15 cellular contexts compared by ENCODE assay signal in genomic region chr1:165899461-165899941, GRCh38.
DNase-seq lines count a peak whose midpoint lies in the region; ATAC-seq and TF ChIP-seq lines count a peak whose summit lies in the region.
"Had no signal": no experiment of that assay in that cellular context is flagged by ENCODE, and none has a peak within 500 bp of the region (broad histone marks: within the 10 kb centered on the region; RNA-seq: fewer than 3 reads in every experiment).

No MANE protein-coding gene starts in this region.

- no peaks in the 10 kb centered on the region for H3K27me3 ChIP-seq in DND-41 (ENCODE audit: insufficient read depth, low read length, poor library complexity)
- no peaks in the 10 kb centered on the region for H3K27me3 ChIP-seq in body of pancreas
- H3K27me3 ChIP-seq in foreskin keratinocyte = no peaks in the 10 kb centered on the region
- no peaks in the 10 kb centered on the region for H3K27me3 ChIP-seq in sigmoid colon

- peaks cover 92% of the 10 kb centered on the region for H3K79me2 ChIP-seq in DND-41 (ENCODE audit: insufficient read depth, low read length)

- TF ChIP-seq POLR2A in body of pancreas (IDR thresholded peaks at IDR 0.05) = no peak
- TF ChIP-seq POLR2A in sigmoid colon (IDR thresholded peaks at IDR 0.05) = no peak

- no peak overlapping the region for H3K4me2 ChIP-seq in DND-41 (ENCODE audit: insufficient read depth, low read length)

- intact Hi-C loops in body of pancreas (cut with DNase I) = loop anchor here (10.0 kb wide), 1 partner anchor 65 kb away; no protein-coding TSS in a partner anchor
- intact Hi-C loops in sigmoid colon (cut with DNase I) = no loop called here

- 35 to 50% methylated on average over 4 of the region's 4 CpGs for WGBS in body of pancreas, 2 donors
- 93 to 97% methylated on average over 4 of the region's 4 CpGs for WGBS in sigmoid colon, 2 donors

- H3K36me3 ChIP-seq in DND-41 (ENCODE audit: insufficient read depth, low read length) (peaks cover 92% of the 10 kb centered on the region), body of pancreas (replicated peaks in 1 of 2; ENCODE audit: insufficient read depth in 1 of 2, low read depth in 2 of 2) (peaks cover 0 to 2% of the 10 kb centered on the region in 2 donors), sigmoid colon (peaks cover 0 to 26% (median 10%) of the 10 kb centered on the region in 4 donors)

- no peaks in the 10 kb centered on the region for H3K9me3 ChIP-seq in DND-41 (ENCODE audit: insufficient read depth, low read length, severe bottlenecking)
- no peaks in the 10 kb centered on the region for H3K9me3 ChIP-seq in body of pancreas
- no peaks in the 10 kb centered on the region for H3K9me3 ChIP-seq in sigmoid colon

- TF ChIP-seq EP300 in sigmoid colon (IDR thresholded peaks at IDR 0.05) = no peak

- peaks cover 75% of the 10 kb centered on the region for H4K20me1 ChIP-seq in DND-41 (ENCODE audit: insufficient read depth, low read length)

- DNase-seq in DND-41 = no peak
- peak in 2 of 4 donors; percentile 54 to 63 for DNase-seq in body of pancreas
- peak; percentile 45 to 67 for DNase-seq in foreskin keratinocyte
- no peak for DNase-seq in sigmoid colon
- no peak for DNase-seq in GOT3 (lab: John Stamatoyannopoulos, UW)
- DNase-seq in middle frontal gyrus (ENCODE audit: extremely low spot score, low spot score) = no peak
- DNase-seq: activated CD4-positive, alpha-beta T cell treated with anti-CD3 and anti-CD28 coated beads for 36 hours; activated T-cell treated with anti-CD3 and anti-CD28 coated beads, Interleukin-2, amount 50 U/mL, for 4 hours; AML-193; immature natural killer cell; Karpas-422; natural killer cell; NCI-H2081 treated with DMSO at 0.1 percent for 48 hours had no signal

- 0 out of 2 replicates have a peak overlapping the region, but pooled peaks have one; percentile 11 for H3K27ac ChIP-seq in DND-41 (ENCODE audit: low read length)
- peak overlapping the region in 2 of 4 donors; percentile 20 to 25 for H3K27ac ChIP-seq in body of pancreas
- H3K27ac ChIP-seq in foreskin keratinocyte = peak overlapping the region; percentile 61
- peak overlapping the region in 3 of 4 donors; percentile 28 to 56 (median 30) for H3K27ac ChIP-seq in sigmoid colon

- no peak for ATAC-seq in DND-41 (ENCODE audit: insufficient read depth, low read depth)
- ATAC-seq in body of pancreas = peak; percentile 41
- ATAC-seq in foreskin keratinocyte = no peak
- ATAC-seq in GM18867 (IDR thresholded peaks at IDR 0.05; ENCODE audit: unreplicated experiment) = no peak
- ATAC-seq in GM19023 (IDR thresholded peaks at IDR 0.05; ENCODE audit: unreplicated experiment) = no peak
- ATAC-seq: activated CD4-positive, alpha-beta T cell treated with anti-CD3 and anti-CD28 coated beads for 36 hours; activated T-cell treated with anti-CD3 and anti-CD28 coated beads, Interleukin-2, amount 50 U/mL, for 4 hours; natural killer cell had no signal

- TF ChIP-seq CTCF in DND-41 (IDR thresholded peaks at IDR 0.05; ENCODE audit: borderline replicate concordance, extremely low read depth, low read length, poor library complexity, severe bottlenecking) = no peak
- no peak for TF ChIP-seq CTCF in body of pancreas (IDR thresholded peaks at IDR 0.05)
- no peak for TF ChIP-seq CTCF in foreskin keratinocyte (conservative IDR thresholded peaks at IDR 0.05)
- no peak for TF ChIP-seq CTCF in sigmoid colon (IDR thresholded peaks at IDR 0.05)

- no peak overlapping the region for H3K9ac ChIP-seq in DND-41 (ENCODE audit: low read depth, low read length)

- H3K4me3 ChIP-seq in DND-41 (ENCODE audit: low read depth in 1 of 2, low read length in 2 of 2) (no peak overlapping the region), body of pancreas (no peak overlapping the region), sigmoid colon (no peak overlapping the region)

- no peaks in the 10 kb centered on the region for H3K4me1 ChIP-seq in DND-41 (ENCODE audit: insufficient read depth, low read length)
- H3K4me1 ChIP-seq in body of pancreas = peaks cover 26% of the 10 kb centered on the region
- peaks cover 51% of the 10 kb centered on the region for H3K4me1 ChIP-seq in foreskin keratinocyte
- peaks cover 0 to 17% (median 14%) of the 10 kb centered on the region in 4 donors for H3K4me1 ChIP-seq in sigmoid colon

- no peak overlapping the region for H2AFZ ChIP-seq in DND-41 (ENCODE audit: low read depth, low read length)

Comparison
In these comparisons a context has a peak if more than half of its experiments do, and no peak if none do; other contexts are left out.
1. DNase-seq: peak in foreskin keratinocyte (2 of 2); none in DND-41 (single experiment), sigmoid colon (single experiment), GOT3 (single experiment) and middle frontal gyrus (single experiment).